In genomic region chr16:4089811-4090293, GRCh38 we compare ENCODE assay signal across 15 cellular contexts. TPM values are rescaled to one million over a fixed set of nuclear protein-coding genes. Genes with fewer than 3 reads are reported as not detected.
DNase-seq lines count a peak whose midpoint lies in the region; ATAC-seq, FAIRE-seq and TF ChIP-seq lines count a peak whose summit lies in the region.
"Had no signal": no experiment of that assay in that cellular context is flagged by ENCODE, and none has a peak within 500 bp of the region (broad histone marks: within the 10 kb centered on the region; RNA-seq: fewer than 3 reads in every experiment).

No MANE protein-coding gene starts in this region.

- no peaks in the 10 kb centered on the region for H3K27me3 ChIP-seq in colonic mucosa
- no peaks in the 10 kb centered on the region for H3K27me3 ChIP-seq in right lobe of liver
- no peaks in the 10 kb centered on the region for H3K27me3 ChIP-seq in small intestine (ENCODE audit: control insufficient read depth in 2 of 2, insufficient read depth in 2 of 2, low read length in 2 of 2)

- H3K9ac ChIP-seq in colonic mucosa (ENCODE audit: low read depth in 2 of 2, low read length in 2 of 2): peak overlapping the region in 1 of 2 donors; percentile 64

- FAIRE-seq in small intestine (lab: Jason Lieb, UNC): no peak
- FAIRE-seq: islet of Langerhans had no signal

- no peak for TF ChIP-seq POLR2A in right lobe of liver (IDR thresholded peaks at IDR 0.05)

- H3K36me3 ChIP-seq in colonic mucosa: no peaks in the 10 kb centered on the region
- no peaks in the 10 kb centered on the region for H3K36me3 ChIP-seq in right lobe of liver
- H3K36me3 ChIP-seq in small intestine (ENCODE audit: control insufficient read depth in 2 of 2, insufficient read depth in 2 of 2, low read length in 2 of 2): no peaks in the 10 kb centered on the region

- WGBS in right lobe of liver (ENCODE audit: insufficient coverage, low coverage, low lambda C conversion rate, missing lambda C conversion rate): 18% methylated on average over 5 of the region's 7 CpGs
- WGBS in small intestine, 3 donors: 24 to 43% (median 38%) methylated on average over 7 of the region's 7 CpGs

- H3K4me3 ChIP-seq in colonic mucosa: no peak overlapping the region
- peak overlapping the region in 2 of 3 donors; percentile 4 to 20 for H3K4me3 ChIP-seq in right lobe of liver
- no peak overlapping the region for H3K4me3 ChIP-seq in small intestine (ENCODE audit: low read depth in 1 of 2, low read length in 2 of 2)
- H3K4me3 ChIP-seq: SK-N-MC had no signal

- H3K4me1 ChIP-seq in colonic mucosa: no peaks in the 10 kb centered on the region
- peaks cover 0 to 63% (median 28%) of the 10 kb centered on the region in 4 donors for H3K4me1 ChIP-seq in right lobe of liver
- peaks cover 0 to 3% of the 10 kb centered on the region in 2 donors for H3K4me1 ChIP-seq in small intestine (ENCODE audit: control insufficient read depth in 2 of 2, insufficient read depth in 1 of 2, low read depth in 1 of 2, low read length in 1 of 2)

- H3K9me3 ChIP-seq in colonic mucosa (no peaks in the 10 kb centered on the region), right lobe of liver (no peaks in the 10 kb centered on the region), small intestine (ENCODE audit: control insufficient read depth, low read depth) (no peaks in the 10 kb centered on the region)

- DNase-seq in NCI-H1092 (lab: John Stamatoyannopoulos, UW) (peak; percentile 58), colonic mucosa (peak; percentile 47), right lobe of liver (peak in 2 of 3 donors; percentile 42 to 66), small intestine (peak; percentile 33), 8988T (no peak), ureter (ENCODE audit: low spot score) (no peak)
- DNase-seq: activated naive CD8-positive, alpha-beta T cell treated with anti-CD3 and anti-CD28 coated beads, Interleukin-2, amount 10 ng/mL, durations not matched to agents 7 days and 5 days; HFFc6; NCI-H1105 treated with DMSO at 0.1 percent for 48 hours; stimulated activated naive CD8-positive, alpha-beta T cell treated with anti-CD3 and anti-CD28 coated beads, Interleukin-15, Interleukin-2, amounts not matched to agents 100 U/mL and 50 U/mL, for 24 hours; WERI-Rb-1 had no signal

- H3K27ac ChIP-seq in colonic mucosa (peak overlapping the region; percentile 3), right lobe of liver (peak overlapping the region; percentile 53 to 85 (median 60)), small intestine (ENCODE audit: low read depth in 1 of 2, low read length in 1 of 2) (peak overlapping the region in 1 of 2 donors; percentile 18)
- H3K27ac ChIP-seq: SK-N-MC, WERI-Rb-1 had no signal

- intact Hi-C loops in colonic mucosa (cut with DNase I) (no loop called here), right lobe of liver (cut with DNase I) (no loop called here)

- no peak for TF ChIP-seq CTCF in colonic mucosa (IDR thresholded peaks at IDR 0.05)
- TF ChIP-seq CTCF in right lobe of liver (IDR thresholded peaks at IDR 0.05): no peak

- ATAC-seq in right lobe of liver (peak; percentile 22 to 54 (median 42)), HG02884 (IDR thresholded peaks at IDR 0.05; ENCODE audit: unreplicated experiment) (no peak), HG03135 (IDR thresholded peaks at IDR 0.05; ENCODE audit: unreplicated experiment) (no peak)
- ATAC-seq: stimulated activated naive CD8-positive, alpha-beta T cell treated with anti-CD3 and anti-CD28 coated beads, Interleukin-15, Interleukin-2, amounts not matched to agents 100 U/mL and 50 U/mL, for 24 hours had no signal

RNA-seq across cellular contexts. Expression of gene ADCY9, which starts 26.4 kb away (rescaled TPM):
- 10 to 100 TPM; 23.8 to 25.6 TPM for total RNA-seq in colonic mucosa
- 10 to 100 TPM; 17.3 to 41.5 (median 25.6) TPM for total RNA-seq in right lobe of liver
- 10 to 100 TPM in 1 of 3 donors, 1 to 10 TPM in 2; 4.3 to 10.7 (median 7.9) TPM for polyA plus RNA-seq in small intestine
- total RNA-seq in ureter: 23.3 TPM

Comparison
In these comparisons a context has a peak if more than half of its experiments do, and no peak if none do; other contexts are left out.
1. DNase-seq: peak in NCI-H1092 (single experiment), colonic mucosa (single experiment), right lobe of liver (2 of 3) and small intestine (single experiment); none in 8988T (single experiment) and ureter (single experiment).
2. H3K4me3 ChIP-seq: peak in right lobe of liver (2 of 3); none in colonic mucosa (single experiment) and small intestine (0 of 2).
3. ATAC-seq: peak in right lobe of liver (4 of 4); none in HG02884 (single experiment) and HG03135 (single experiment).